ENCODE assay signal across 8 cellular contexts in the genomic region with DNA sequence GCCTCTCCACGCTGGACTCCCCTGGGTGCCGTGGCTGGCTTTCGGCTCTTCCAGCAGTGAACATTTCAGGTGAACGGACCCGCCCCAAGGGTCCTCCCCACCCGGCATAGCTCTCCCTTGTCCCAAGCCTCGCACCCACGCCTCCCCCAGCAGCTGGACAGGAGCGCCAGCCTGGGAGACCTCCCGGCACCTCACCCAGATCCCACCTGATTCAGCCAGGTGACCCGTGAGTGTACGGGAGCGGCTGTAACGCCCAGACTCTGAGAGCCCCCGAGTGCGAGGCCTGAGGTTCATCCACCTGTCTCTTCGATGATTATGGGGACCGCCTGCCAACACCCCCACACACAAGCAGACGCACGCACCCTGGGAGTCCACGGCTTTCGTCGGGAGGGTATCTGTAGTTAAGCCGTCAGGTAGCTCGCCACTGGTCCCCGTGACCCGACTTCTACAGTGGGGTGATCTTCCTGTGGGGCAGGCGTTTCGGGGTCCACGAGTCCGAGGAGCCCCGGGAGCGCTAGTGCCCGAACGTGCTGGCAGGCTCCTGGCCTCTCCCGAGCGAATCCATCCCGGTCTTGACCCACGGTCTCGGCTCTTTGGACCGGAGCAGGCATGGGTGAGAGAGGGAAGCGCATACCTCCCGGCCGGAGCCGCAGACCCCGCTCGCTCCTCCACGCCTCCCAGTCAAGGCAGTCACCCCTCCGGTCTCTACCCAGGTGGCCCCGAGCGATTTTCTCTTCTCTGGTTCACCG. TPM values are rescaled to one million over a fixed set of nuclear protein-coding genes. Genes with fewer than 3 reads are reported as not detected.
DNase-seq lines count a peak whose midpoint lies in the region; ATAC-seq and TF ChIP-seq lines count a peak whose summit lies in the region.

No MANE protein-coding gene starts in this region.

- in situ Hi-C loops in astrocyte of the cerebellum (cut with HindIII; ENCODE audit: low sequenced_read_pairs), result loop anchor here (10.0 kb wide), 1 partner anchor 405 kb away; no protein-coding TSS in a partner anchor

- H3K36me3 ChIP-seq in lung (ENCODE audit: control insufficient read depth in 2 of 2, insufficient read depth in 2 of 2, low read length in 2 of 2) (no peaks in the 10 kb centered on the region), thymus (ENCODE audit: control insufficient read depth, insufficient read depth) (no peaks in the 10 kb centered on the region)

- H3K4me3 ChIP-seq in AG04449 (ENCODE audit: low read depth, low read length) (peak overlapping the region; percentile 90), LNCaP clone FGC (ENCODE audit: low read depth, low read length) (peak overlapping the region; percentile 64), astrocyte of the cerebellum (ENCODE audit: low read depth, low read length) (peak overlapping the region; percentile 88), lung (peak overlapping the region; percentile 73), thymus (ENCODE audit: low read length) (peak overlapping the region; percentile 97)

- CTCF ChIA-PET in AG04449 (lab: Yijun Ruan, JAX), result interaction anchor here (1.2 to 3.8 kb wide), 5 partner anchors 7 to 71 kb away, joined by 3 to 29 read pairs (median 9); a partner anchor contains a TSS

- POLR2A ChIA-PET in AG04449 (lab: Yijun Ruan, JAX), result interaction anchor here (3.5 kb wide), 1 partner anchor 17 kb away, joined by 17 read pairs; no protein-coding TSS in a partner anchor

- H3K27me3 ChIP-seq in lung (ENCODE audit: control insufficient read depth, insufficient read depth) (no peaks in the 10 kb centered on the region), thymus (ENCODE audit: control insufficient read depth, insufficient read depth) (peaks cover 4% of the 10 kb centered on the region)

- WGBS in lung, 2 donors, result 0 to 1% methylated on average over 46 to 52 of the region's 52 CpGs
- WGBS in thymus, result under 1% methylated on average over 52 of the region's 52 CpGs

- TF ChIP-seq CTCF in AG04449 (IDR thresholded peaks at IDR 0.05; ENCODE audit: insufficient read depth, low read length, missing control alignments) (no peak), LNCaP clone FGC (IDR thresholded peaks at IDR 0.05; ENCODE audit: control insufficient read depth, extremely low read depth, insufficient read depth) (no peak), astrocyte of the cerebellum (IDR thresholded peaks at IDR 0.05; ENCODE audit: low read depth, low read length, missing control alignments) (no peak), lung (IDR thresholded peaks at IDR 0.05; ENCODE audit: control extremely low read depth, extremely low read depth) (no peak)

- H3K9me3 ChIP-seq in lung (ENCODE audit: control insufficient read depth in 2 of 2, insufficient read depth in 1 of 2, low read length in 1 of 2) (no peaks in the 10 kb centered on the region), thymus (ENCODE audit: control insufficient read depth) (peaks cover 1% of the 10 kb centered on the region)

- no peak for ATAC-seq in lung (ENCODE audit: insufficient read depth, low FRiP score)
- ATAC-seq in HG03280 (IDR thresholded peaks at IDR 0.05; ENCODE audit: unreplicated experiment), result no peak

- DNase-seq in AG04449 (ENCODE audit: low read depth, low spot score), result no peak
- DNase-seq in LNCaP clone FGC (ENCODE audit: low read depth), result no peak
- no peak for DNase-seq in astrocyte of the cerebellum (ENCODE audit: low read depth)
- DNase-seq in lung (ENCODE audit: low spot score), result no peak
- DNase-seq in stimulated activated naive CD4-positive, alpha-beta T cell (lab: John Stamatoyannopoulos, UW), result no peak
- no peak for DNase-seq in NCI-H1092 treated with DMSO at 0.1 percent for 48 hours (lab: John Stamatoyannopoulos, UW)

- H3K4me1 ChIP-seq in lung (ENCODE audit: control insufficient read depth in 2 of 2, insufficient read depth in 2 of 2, low read length in 2 of 2) (peaks cover 0 to 11% of the 10 kb centered on the region in 2 donors), thymus (ENCODE audit: control insufficient read depth, insufficient read depth, low read length) (peaks cover 20% of the 10 kb centered on the region)

- H3K27ac ChIP-seq in lung (ENCODE audit: low read depth in 1 of 2, low read length in 1 of 2) (peak overlapping the region in 1 of 2 donors; percentile 4), thymus (ENCODE audit: low read depth) (peak overlapping the region; percentile 76)

RNA-seq across cellular contexts. Expression of a gene that starts 14.9 kb away (rescaled TPM):
- 1 to 10 TPM in 1 of 2 donors, under 1 TPM in 1; 0.46 to 3.8 TPM for total RNA-seq in lung
- polyA plus RNA-seq in lung (1 to 10 TPM; 1.2 to 3.6 TPM), thymus (5.3 TPM)

RNA-seq across cellular contexts. Expression of a gene that starts 32.9 kb away (rescaled TPM):
- 10 to 100 TPM; 13.1 to 38.6 TPM for total RNA-seq in lung
- polyA plus RNA-seq in lung (10 to 100 TPM; 20.3 to 24.1 TPM), thymus (25.8 TPM)

RNA-seq across cellular contexts. Expression of a gene that starts 42.8 kb away (rescaled TPM):
- not detected for total RNA-seq in lung
- polyA plus RNA-seq in lung (not detected), thymus (under 0.01 TPM)

RNA-seq across cellular contexts. Expression of a gene that starts 53.6 kb away (rescaled TPM):
- 1,000 to 10,000 TPM; 1,254 to 2,994 TPM for total RNA-seq in lung
- 1,000 to 10,000 TPM; 1,850 to 2,028 TPM for polyA plus RNA-seq in lung
- polyA plus RNA-seq in thymus, result 2,214 TPM

RNA-seq across cellular contexts. Expression of a gene that starts 59.2 kb away (rescaled TPM):
- total RNA-seq in lung, result not detected
- polyA plus RNA-seq in lung (not detected), thymus (0.02 TPM)
